ENCODE assay signal across 19 cellular contexts in genomic region chr2:48450936-48451602, GRCh38. TPM values are rescaled to one million over a fixed set of nuclear protein-coding genes. Genes with fewer than 3 reads are reported as not detected.
A peak's percentile ranks its signal among the peaks of the same experiment; 100 is the strongest.
DNase-seq lines count a peak whose midpoint lies in the region; ATAC-seq and TF ChIP-seq lines count a peak whose summit lies in the region.
"Had no signal": no experiment of that assay in that cellular context is flagged by ENCODE, and none has a peak within 500 bp of the region (broad histone marks: within the 10 kb centered on the region; RNA-seq: fewer than 3 reads in every experiment).

No MANE protein-coding gene starts in this region.

- peak overlapping the region; percentile 54 for H3K27ac Mint-ChIP-seq in activated CD8-positive, alpha-beta memory T cell treated with anti-CD3 and anti-CD28 coated beads, Interleukin-2, amount 10 ng/mL, durations not matched to agents 7 days and 5 days
- H3K27ac Mint-ChIP-seq in activated CD8-positive, alpha-beta T cell treated with anti-CD3 and anti-CD28 coated beads for 36 hours = peak overlapping the region; percentile 70

- H3K9me3 ChIP-seq in MG63 = no peaks in the 10 kb centered on the region

- no peak overlapping the region for H3K4me3 Mint-ChIP-seq in activated CD8-positive, alpha-beta memory T cell treated with anti-CD3 and anti-CD28 coated beads, Interleukin-2, amount 10 ng/mL, durations not matched to agents 7 days and 5 days
- H3K4me3 Mint-ChIP-seq in activated CD8-positive, alpha-beta T cell treated with anti-CD3 and anti-CD28 coated beads for 36 hours = no peak overlapping the region
- H3K4me3 Mint-ChIP-seq: central memory CD8-positive, alpha-beta T cell had no signal

- H3K9me3 Mint-ChIP-seq in activated CD8-positive, alpha-beta memory T cell treated with anti-CD3 and anti-CD28 coated beads, Interleukin-2, amount 10 ng/mL, durations not matched to agents 7 days and 5 days (ENCODE audit: low read depth) = no peaks in the 10 kb centered on the region
- H3K9me3 Mint-ChIP-seq in activated CD8-positive, alpha-beta T cell treated with anti-CD3 and anti-CD28 coated beads for 36 hours = no peaks in the 10 kb centered on the region
- H3K9me3 Mint-ChIP-seq: central memory CD8-positive, alpha-beta T cell had no signal

- H3K36me3 ChIP-seq in MG63 = peaks cover 14% of the 10 kb centered on the region

- no peak for ATAC-seq in activated CD8-positive, alpha-beta memory T cell treated with anti-CD3 and anti-CD28 coated beads, Interleukin-2, amount 10 ng/mL, durations not matched to agents 7 days and 5 days
- no peak for ATAC-seq in activated CD8-positive, alpha-beta T cell treated with anti-CD3 and anti-CD28 coated beads for 36 hours
- no peak for ATAC-seq in HG03565 (IDR thresholded peaks at IDR 0.05; ENCODE audit: unreplicated experiment)
- ATAC-seq: PC-3; right cardiac atrium; stimulated activated naive CD8-positive, alpha-beta T cell treated with anti-CD3 and anti-CD28 coated beads, Interleukin-15, Interleukin-2, amounts not matched to agents 100 U/mL and 50 U/mL, for 24 hours had no signal

- CTCF ChIA-PET in activated CD8-positive, alpha-beta memory T cell treated with anti-CD3 and anti-CD28 coated beads, Interleukin-2, amount 10 ng/mL, durations not matched to agents 7 days and 5 days (lab: Charles Lee) = interaction anchor here (3.3 kb wide), 1 partner anchor 9 kb away, joined by 15 read pairs; no protein-coding TSS in a partner anchor
- CTCF ChIA-PET in activated CD8-positive, alpha-beta T cell treated with anti-CD3 and anti-CD28 coated beads for 36 hours (lab: Charles Lee) = interaction anchor here (0.8 kb wide), 1 partner anchor 9 kb away, joined by 5 read pairs; no protein-coding TSS in a partner anchor

- H3K4me1 Mint-ChIP-seq in activated CD8-positive, alpha-beta memory T cell treated with anti-CD3 and anti-CD28 coated beads, Interleukin-2, amount 10 ng/mL, durations not matched to agents 7 days and 5 days = peaks cover 66% of the 10 kb centered on the region
- peaks cover 42% of the 10 kb centered on the region for H3K4me1 Mint-ChIP-seq in activated CD8-positive, alpha-beta T cell treated with anti-CD3 and anti-CD28 coated beads for 36 hours (ENCODE audit: low read depth)

- POLR2A ChIA-PET in activated CD8-positive, alpha-beta T cell treated with anti-CD3 and anti-CD28 coated beads for 36 hours (lab: Charles Lee) = interaction anchor here (1.0 kb wide), 1 partner anchor 45 kb away, joined by 4 read pairs; no protein-coding TSS in a partner anchor

- H3K27me3 ChIP-seq in layer of hippocampus (ENCODE audit: control insufficient read depth, insufficient read depth, low read length) = no peaks in the 10 kb centered on the region
- no peaks in the 10 kb centered on the region for H3K27me3 ChIP-seq in MG63

- no peak for TF ChIP-seq CTCF in activated CD8-positive, alpha-beta T cell treated with anti-CD3 and anti-CD28 coated beads for 36 hours (IDR thresholded peaks at IDR 0.05)

- intact Hi-C loops in activated CD8-positive, alpha-beta T cell treated with anti-CD3 and anti-CD28 coated beads for 36 hours (cut with micrococcal nuclease) = no loop called here

- peak overlapping the region; percentile 15 for H3K27ac ChIP-seq in layer of hippocampus (ENCODE audit: low read depth, low read length)

- H3K27me3 Mint-ChIP-seq in activated CD8-positive, alpha-beta memory T cell treated with anti-CD3 and anti-CD28 coated beads, Interleukin-2, amount 10 ng/mL, durations not matched to agents 7 days and 5 days = no peaks in the 10 kb centered on the region
- no peaks in the 10 kb centered on the region for H3K27me3 Mint-ChIP-seq in activated CD8-positive, alpha-beta T cell treated with anti-CD3 and anti-CD28 coated beads for 36 hours
- H3K27me3 Mint-ChIP-seq: central memory CD8-positive, alpha-beta T cell had no signal

- H3K36me3 Mint-ChIP-seq in activated CD8-positive, alpha-beta memory T cell treated with anti-CD3 and anti-CD28 coated beads, Interleukin-2, amount 10 ng/mL, durations not matched to agents 7 days and 5 days = peaks cover 48% of the 10 kb centered on the region
- H3K36me3 Mint-ChIP-seq in activated CD8-positive, alpha-beta T cell treated with anti-CD3 and anti-CD28 coated beads for 36 hours (ENCODE audit: low read depth) = peaks cover 30% of the 10 kb centered on the region

- no peak overlapping the region for H3K4me3 ChIP-seq in MG63

- no peak for DNase-seq in activated CD8-positive, alpha-beta memory T cell treated with anti-CD3 and anti-CD28 coated beads, Interleukin-2, amount 10 ng/mL, durations not matched to agents 7 days and 5 days
- no peak for DNase-seq in activated CD8-positive, alpha-beta memory T cell treated with anti-CD3 and anti-CD28 coated beads for 24 hours
- no peak for DNase-seq in activated CD8-positive, alpha-beta T cell treated with anti-CD3 and anti-CD28 coated beads for 36 hours
- DNase-seq in superior temporal gyrus (ENCODE audit: extremely low spot score) (peak; percentile 34), MG63 (no peak)
- DNase-seq in activated effector memory CD4-positive, alpha-beta T cell treated with anti-CD3 and anti-CD28 coated beads, Interleukin-2, amount 50 U/mL, for 16 hours = no peak
- DNase-seq: activated CD4-positive, alpha-beta T cell treated with anti-CD3 and anti-CD28 coated beads for 4 hours; C1 segment of cervical spinal cord; DND-41; HCEC 1CT; midbrain; NCI-H1436 treated with DMSO at 0.1 percent for 48 hours; NCI-H446 treated with DMSO at 0.1 percent for 48 hours; PC-3; right cardiac atrium; stimulated activated naive CD8-positive, alpha-beta T cell treated with anti-CD3 and anti-CD28 coated beads, Interleukin-15, Interleukin-2, amounts not matched to agents 100 U/mL and 50 U/mL, for 24 hours had no signal

RNA-seq across cellular contexts. Expression of gene PPP1R21, which starts 10.5 kb away (rescaled TPM):
- 10 to 100 TPM; 49.9 to 56.6 TPM for total RNA-seq in activated CD8-positive, alpha-beta memory T cell treated with anti-CD3 and anti-CD28 coated beads, Interleukin-2, amount 10 ng/mL, durations not matched to agents 7 days and 5 days
- total RNA-seq in activated CD8-positive, alpha-beta T cell treated with anti-CD3 and anti-CD28 coated beads for 36 hours = 10 to 100 TPM; 22.6 to 24.4 TPM
- 6.4 and 21.9 TPM in 2 replicates for total RNA-seq in MG63 (2014; rRNA removed; shearing (Covaris generic); ENCODE audit: low replicate concordance)
